In the genomic region with DNA sequence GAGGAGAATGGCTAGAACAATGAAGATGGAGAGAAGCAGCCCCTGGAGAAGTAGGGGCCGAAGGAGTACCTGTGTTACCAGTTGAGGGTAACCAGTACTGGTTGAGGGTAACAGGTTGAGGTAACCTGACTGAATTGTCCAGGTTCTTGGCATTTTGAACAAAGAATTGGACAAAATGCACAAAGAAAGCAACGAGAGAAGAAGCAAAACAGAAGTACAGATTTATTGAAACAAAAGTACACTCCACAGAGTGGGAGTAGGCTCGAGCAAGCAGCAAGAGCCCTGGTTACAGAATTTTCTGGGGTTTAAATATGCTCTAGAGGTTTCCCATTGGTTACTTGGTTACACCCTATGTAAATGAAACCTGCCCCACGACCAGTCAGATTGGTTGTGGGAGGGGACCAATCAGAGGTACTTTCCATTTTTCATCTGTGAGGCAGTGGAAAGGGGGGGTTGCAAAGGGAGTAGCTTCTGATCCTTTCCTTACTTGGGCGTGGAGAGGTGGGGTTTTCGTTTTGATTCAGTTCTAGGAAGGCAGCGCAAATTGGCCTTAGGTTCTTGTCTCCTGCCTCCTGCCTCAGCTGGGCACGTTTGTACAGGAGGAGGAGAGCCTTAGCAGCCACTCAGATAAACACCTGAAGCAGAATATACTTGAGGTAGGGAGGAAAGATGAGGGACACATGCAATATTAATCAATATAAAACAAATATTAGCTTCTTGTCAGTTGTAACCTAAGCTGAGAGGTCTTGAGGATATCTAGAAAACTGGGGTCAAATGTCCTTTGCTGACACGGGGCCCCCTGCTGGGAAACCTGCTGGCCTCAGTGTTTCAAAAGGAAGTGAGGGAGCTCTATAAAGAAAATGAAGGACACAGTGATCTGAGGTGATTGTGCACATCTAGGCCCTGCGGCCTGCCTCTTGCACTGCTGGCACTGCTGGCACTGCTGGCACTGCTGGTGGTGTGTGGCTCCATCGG, we compare ENCODE assay signal across 8 cellular contexts. TPM values are rescaled to one million over a fixed set of nuclear protein-coding genes. Genes with fewer than 3 reads are reported as not detected.
A peak's percentile ranks its signal among the peaks of the same experiment; 100 is the strongest.
DNase-seq lines count a peak whose midpoint lies in the region; ATAC-seq and TF ChIP-seq lines count a peak whose summit lies in the region.

No MANE protein-coding gene starts in this region.

- peak overlapping the region; percentile 44 for H3K4me3 Mint-ChIP-seq in activated CD4-positive, alpha-beta T cell treated with anti-CD3 and anti-CD28 coated beads for 36 hours
- H3K4me3 Mint-ChIP-seq in chondrocyte (ENCODE audit: unreplicated experiment): no peak overlapping the region

- peak; percentile 82 for DNase-seq in activated CD4-positive, alpha-beta T cell treated with anti-CD3 and anti-CD28 coated beads for 36 hours
- no peak for DNase-seq in activated CD4-positive, alpha-beta T cell treated with anti-CD3 and anti-CD28 coated beads for 1 hour
- peak; percentile 45 for DNase-seq in SK-MEL-5 (ENCODE audit: low read depth, low spot score)
- DNase-seq in chondrocyte (ENCODE audit: low spot score): no peak
- DNase-seq in stimulated activated CD4-positive, alpha-beta T cell treated with anti-CD3 and anti-CD28 coated beads, Interleukin-2, amount 100 ng/mL, for 48 hours: peak; percentile 25 to 44
- no peak for DNase-seq in vagina (ENCODE audit: extremely low spot score in 2 of 2)
- DNase-seq in islet precursor cell: no peak
- no peak for DNase-seq in SW 1271 (lab: John Stamatoyannopoulos, UW)

- H3K27me3 Mint-ChIP-seq in activated CD4-positive, alpha-beta T cell treated with anti-CD3 and anti-CD28 coated beads for 36 hours: no peaks in the 10 kb centered on the region
- no peaks in the 10 kb centered on the region for H3K27me3 Mint-ChIP-seq in chondrocyte (ENCODE audit: low read depth)

- no peak overlapping the region for H3K27ac ChIP-seq in vagina

- POLR2A ChIA-PET in activated CD4-positive, alpha-beta T cell treated with anti-CD3 and anti-CD28 coated beads for 36 hours (lab: Charles Lee): interaction anchor here (0.6 to 1.6 kb wide), 4 partner anchors 25 to 262 kb away, joined by 3 to 10 read pairs (median 4); a partner anchor contains a TSS

- H3K9me3 Mint-ChIP-seq in activated CD4-positive, alpha-beta T cell treated with anti-CD3 and anti-CD28 coated beads for 36 hours (ENCODE audit: low read depth): no peaks in the 10 kb centered on the region
- no peaks in the 10 kb centered on the region for H3K9me3 Mint-ChIP-seq in chondrocyte (ENCODE audit: low read depth)

- in situ Hi-C loops in SK-MEL-5 (cut with HindIII; ENCODE audit: low pct_unique_long_range_greater_than_20kb, low sequenced_read_pairs): no loop called here

- no peaks in the 10 kb centered on the region for H3K27me3 ChIP-seq in vagina

- H3K36me3 ChIP-seq in vagina: no peaks in the 10 kb centered on the region

- peaks cover 21% of the 10 kb centered on the region for H3K4me1 Mint-ChIP-seq in activated CD4-positive, alpha-beta T cell treated with anti-CD3 and anti-CD28 coated beads for 36 hours
- no peaks in the 10 kb centered on the region for H3K4me1 Mint-ChIP-seq in chondrocyte (ENCODE audit: low read depth)

- no peak overlapping the region for H3K4me3 ChIP-seq in vagina

- no peak for TF ChIP-seq POLR2A in vagina (IDR thresholded peaks at IDR 0.05)

- no peaks in the 10 kb centered on the region for H3K36me3 Mint-ChIP-seq in activated CD4-positive, alpha-beta T cell treated with anti-CD3 and anti-CD28 coated beads for 36 hours (ENCODE audit: low read depth)
- H3K36me3 Mint-ChIP-seq in chondrocyte (ENCODE audit: low read depth): peaks cover 18% of the 10 kb centered on the region

- no peaks in the 10 kb centered on the region for H3K9me3 ChIP-seq in vagina

- ATAC-seq in activated CD4-positive, alpha-beta T cell treated with anti-CD3 and anti-CD28 coated beads for 36 hours: peak; percentile 98

- CTCF ChIA-PET in activated CD4-positive, alpha-beta T cell treated with anti-CD3 and anti-CD28 coated beads for 36 hours (lab: Charles Lee): interaction anchor here (0.7 to 1.2 kb wide), 6 partner anchors 8 to 126 kb away, joined by 3 to 4 read pairs (median 3); no protein-coding TSS in a partner anchor

- no peak for TF ChIP-seq CTCF in chondrocyte (IDR thresholded peaks at IDR 0.05)
- no peak for TF ChIP-seq CTCF in vagina (IDR thresholded peaks at IDR 0.05)

- H3K4me1 ChIP-seq in vagina: no peaks in the 10 kb centered on the region

- intact Hi-C loops in activated CD4-positive, alpha-beta T cell treated with anti-CD3 and anti-CD28 coated beads for 36 hours (cut with DNase I, micrococcal nuclease): loop anchor here (1.0 to 2.0 kb wide), 3 partner anchors 15 to 26 kb away; a partner anchor contains a TSS
- intact Hi-C loops in vagina (cut with DNase I): no loop called here

- peak overlapping the region; percentile 91 for H3K27ac Mint-ChIP-seq in activated CD4-positive, alpha-beta T cell treated with anti-CD3 and anti-CD28 coated beads for 36 hours
- H3K27ac Mint-ChIP-seq in chondrocyte (ENCODE audit: unreplicated experiment): peak overlapping the region; percentile 5

RNA-seq across cellular contexts. Expression of a gene that starts 14.3 kb away (rescaled TPM):
- total RNA-seq in activated CD4-positive, alpha-beta T cell treated with anti-CD3 and anti-CD28 coated beads for 36 hours: 10 to 100 TPM; 40.6 to 44.0 TPM
- 5.3 and 6.3 TPM in 2 replicates for total RNA-seq in SK-MEL-5 (2014; rRNA removed; shearing (Covaris generic))
- polyA plus RNA-seq in SK-MEL-5 (2015; cell fraction: cytosol; rRNA removed): 73.2 and 77.8 TPM in 2 replicates
- polyA plus RNA-seq in SK-MEL-5 (2015; cell fraction: nucleus; rRNA removed): 11.9 and 16.9 TPM in 2 replicates
- total RNA-seq in chondrocyte (45.0 to 47.3 TPM (median 45.7 TPM) in 3 replicates), vagina (45.2 TPM)

RNA-seq across cellular contexts. Expression of a gene that starts 26.2 kb away (rescaled TPM):
- 10 to 100 TPM; 38.8 to 51.3 TPM for total RNA-seq in activated CD4-positive, alpha-beta T cell treated with anti-CD3 and anti-CD28 coated beads for 36 hours
- 14.5 and 14.6 TPM in 2 replicates for total RNA-seq in SK-MEL-5 (2014; rRNA removed; shearing (Covaris generic))
- 55.8 TPM in 2 replicates for polyA plus RNA-seq in SK-MEL-5 (2015; cell fraction: cytosol; rRNA removed)
- polyA plus RNA-seq in SK-MEL-5 (2015; cell fraction: nucleus; rRNA removed): 29.8 and 36.3 TPM in 2 replicates
- total RNA-seq in chondrocyte (42.6 to 63.7 TPM (median 59.9 TPM) in 3 replicates), vagina (35.4 TPM)

RNA-seq across cellular contexts. Expression of a gene that starts 38.3 kb away (rescaled TPM):
- 1 to 10 TPM; 2.2 to 2.8 TPM for total RNA-seq in activated CD4-positive, alpha-beta T cell treated with anti-CD3 and anti-CD28 coated beads for 36 hours
- 3.2 and 5.2 TPM in 2 replicates for total RNA-seq in SK-MEL-5 (2014; rRNA removed; shearing (Covaris generic))
- polyA plus RNA-seq in SK-MEL-5 (2015; cell fraction: cytosol; rRNA removed): 2.2 and 2.6 TPM in 2 replicates
- 1.1 TPM in 1 of 2 replicates, not detected in the other for polyA plus RNA-seq in SK-MEL-5 (2015; cell fraction: nucleus; rRNA removed)
- 4.5 to 7.3 TPM (median 6.2 TPM) in 3 replicates for total RNA-seq in chondrocyte
- total RNA-seq in vagina: 5.2 TPM

RNA-seq across cellular contexts. Expression of a gene that starts 52.2 kb away (rescaled TPM):
- 100 to 1,000 TPM; 123 to 169 TPM for total RNA-seq in activated CD4-positive, alpha-beta T cell treated with anti-CD3 and anti-CD28 coated beads for 36 hours
- total RNA-seq in SK-MEL-5 (2014; rRNA removed; shearing (Covaris generic)): 99.6 and 113 TPM in 2 replicates
- polyA plus RNA-seq in SK-MEL-5 (2015; cell fraction: cytosol; rRNA removed): 93.7 and 112 TPM in 2 replicates
- polyA plus RNA-seq in SK-MEL-5 (2015; cell fraction: nucleus; rRNA removed): 33.4 and 58.1 TPM in 2 replicates
- total RNA-seq in chondrocyte (51.3 to 68.5 TPM (median 53.2 TPM) in 3 replicates), vagina (54.0 TPM)

Comparison
In these comparisons a context has a peak if more than half of its experiments do, and no peak if none do; other contexts are left out.
1. DNase-seq: peak in activated CD4-positive, alpha-beta T cell treated with anti-CD3 and anti-CD28 coated beads for 36 hours (single experiment), SK-MEL-5 (single experiment) and stimulated activated CD4-positive, alpha-beta T cell treated with anti-CD3 and anti-CD28 coated beads, Interleukin-2, amount 100 ng/mL, for 48 hours (2 of 2); none in activated CD4-positive, alpha-beta T cell treated with anti-CD3 and anti-CD28 coated beads for 1 hour (single experiment), chondrocyte (single experiment), vagina (0 of 2), islet precursor cell (single experiment) and SW 1271 (0 of 2).